ENCODE assay signal across 20 cellular contexts in genomic region chr17:58369214-58370031, GRCh38. TPM values are rescaled to one million over a fixed set of nuclear protein-coding genes. Genes with fewer than 3 reads are reported as not detected.
DNase-seq lines count a peak whose midpoint lies in the region; ATAC-seq and TF ChIP-seq lines count a peak whose summit lies in the region.
"Had no signal": no experiment of that assay in that cellular context is flagged by ENCODE, and none has a peak within 500 bp of the region (broad histone marks: within the 10 kb centered on the region; RNA-seq: fewer than 3 reads in every experiment).

No MANE protein-coding gene starts in this region.

- H3K27me3 Mint-ChIP-seq in activated naive CD4-positive, alpha-beta T cell treated with anti-CD3 and anti-CD28 coated beads, Interleukin-2, amount 50 U/mL, for 24 hours: no peaks in the 10 kb centered on the region
- H3K27me3 Mint-ChIP-seq in activated naive CD4-positive, alpha-beta T cell treated with anti-CD3 and anti-CD28 coated beads, Interleukin-2, amount 10 ng/mL, durations not matched to agents 7 days and 5 days: no peaks in the 10 kb centered on the region
- H3K27me3 Mint-ChIP-seq in central memory CD8-positive, alpha-beta T cell: no peaks in the 10 kb centered on the region
- H3K27me3 Mint-ChIP-seq in memory B cell: no peaks in the 10 kb centered on the region
- no peaks in the 10 kb centered on the region for H3K27me3 Mint-ChIP-seq in activated CD8-positive, alpha-beta memory T cell treated with anti-CD3 and anti-CD28 coated beads, Interleukin-2, amount 10 ng/mL, durations not matched to agents 7 days and 5 days

- 67% methylated on average over 5 of the region's 5 CpGs for WGBS in suprapubic skin

- no peaks in the 10 kb centered on the region for H3K9me3 ChIP-seq in suprapubic skin
- H3K9me3 ChIP-seq: BLaER1 treated with 17β-estradiol and CSF1 and Interleukin-3, amounts not matched to agents 10 nM and 100 nM; gastroesophageal sphincter had no signal

- no peak overlapping the region for H3K4me3 Mint-ChIP-seq in activated naive CD4-positive, alpha-beta T cell treated with anti-CD3 and anti-CD28 coated beads, Interleukin-2, amount 50 U/mL, for 24 hours
- no peak overlapping the region for H3K4me3 Mint-ChIP-seq in activated naive CD4-positive, alpha-beta T cell treated with anti-CD3 and anti-CD28 coated beads, Interleukin-2, amount 10 ng/mL, durations not matched to agents 7 days and 5 days
- H3K4me3 Mint-ChIP-seq in central memory CD8-positive, alpha-beta T cell: peak overlapping the region; percentile 71
- no peak overlapping the region for H3K4me3 Mint-ChIP-seq in memory B cell
- no peak overlapping the region for H3K4me3 Mint-ChIP-seq in activated CD8-positive, alpha-beta memory T cell treated with anti-CD3 and anti-CD28 coated beads, Interleukin-2, amount 10 ng/mL, durations not matched to agents 7 days and 5 days
- H3K4me3 Mint-ChIP-seq: nephron had no signal

- H3K9me3 Mint-ChIP-seq in activated naive CD4-positive, alpha-beta T cell treated with anti-CD3 and anti-CD28 coated beads, Interleukin-2, amount 50 U/mL, for 24 hours: no peaks in the 10 kb centered on the region
- no peaks in the 10 kb centered on the region for H3K9me3 Mint-ChIP-seq in activated naive CD4-positive, alpha-beta T cell treated with anti-CD3 and anti-CD28 coated beads, Interleukin-2, amount 10 ng/mL, durations not matched to agents 7 days and 5 days
- no peaks in the 10 kb centered on the region for H3K9me3 Mint-ChIP-seq in central memory CD8-positive, alpha-beta T cell
- H3K9me3 Mint-ChIP-seq in memory B cell: no peaks in the 10 kb centered on the region
- no peaks in the 10 kb centered on the region for H3K9me3 Mint-ChIP-seq in activated CD8-positive, alpha-beta memory T cell treated with anti-CD3 and anti-CD28 coated beads, Interleukin-2, amount 10 ng/mL, durations not matched to agents 7 days and 5 days (ENCODE audit: low read depth)
- H3K9me3 Mint-ChIP-seq: activated T-helper 2 cell treated with anti-CD3 and anti-CD28 coated beads, Interferon-gamma antibody, Interleukin-2, Interleukin-4, amounts not matched to agents 10 μg/mL and 5 μg/mL and 100 μg/mL, durations not matched to agents 14 hours and 24 hours and 36 hours; nephron had no signal

- CTCF ChIA-PET in activated naive CD4-positive, alpha-beta T cell treated with anti-CD3 and anti-CD28 coated beads, Interleukin-2, amount 10 ng/mL, durations not matched to agents 7 days and 5 days (lab: Charles Lee): interaction anchor here (0.8 to 2.4 kb wide), 3 partner anchors 22 to 52 kb away, joined by 3 to 5 read pairs (median 5); partner anchors contain the start of gene RNF43
- CTCF ChIA-PET in activated CD8-positive, alpha-beta memory T cell treated with anti-CD3 and anti-CD28 coated beads, Interleukin-2, amount 10 ng/mL, durations not matched to agents 7 days and 5 days (lab: Charles Lee): interaction anchor here (0.7 to 2.1 kb wide), 5 partner anchors 9 to 119 kb away, joined by 3 to 6 read pairs (median 3); no protein-coding TSS in a partner anchor

- no peak for DNase-seq in activated naive CD4-positive, alpha-beta T cell treated with anti-CD3 and anti-CD28 coated beads, Interleukin-2, amount 10 ng/mL, durations not matched to agents 7 days and 5 days
- DNase-seq in central memory CD8-positive, alpha-beta T cell (ENCODE audit: low spot score in 2 of 2): no peak
- DNase-seq in memory B cell (ENCODE audit: low spot score in 2 of 2): no peak
- no peak for DNase-seq in suprapubic skin (ENCODE audit: low spot score in 2 of 2)
- no peak for DNase-seq in activated CD8-positive, alpha-beta memory T cell treated with anti-CD3 and anti-CD28 coated beads, Interleukin-2, amount 10 ng/mL, durations not matched to agents 7 days and 5 days
- no peak for DNase-seq in putamen (ENCODE audit: low spot score)
- DNase-seq in dedifferentiated amniotic fluid mesenchymal stem cell (ENCODE audit: extremely low spot score): no peak
- DNase-seq: activated CD8-positive, alpha-beta memory T cell treated with anti-CD3 and anti-CD28 coated beads for 24 hours; amygdala; DMS79; left ventricle myocardium superior; NCI-H187 treated with DMSO at 0.1 percent for 48 hours; NK-92 treated with Interleukin-12 subunit alpha and Interleukin-12 subunit beta, amount 100 ng/mL, for 24 hours; stimulated activated naive CD4-positive, alpha-beta T cell treated with Interleukin-2 at 50 U/mL for 16 hours had no signal

- peak overlapping the region; percentile 6 for H3K27ac ChIP-seq in suprapubic skin
- H3K27ac ChIP-seq: BLaER1 treated with 17β-estradiol and CSF1 and Interleukin-3, amounts not matched to agents 10 nM and 100 nM; gastroesophageal sphincter had no signal

- peak overlapping the region; percentile 6 for H3K27ac Mint-ChIP-seq in activated naive CD4-positive, alpha-beta T cell treated with anti-CD3 and anti-CD28 coated beads, Interleukin-2, amount 50 U/mL, for 24 hours
- no peak overlapping the region for H3K27ac Mint-ChIP-seq in activated naive CD4-positive, alpha-beta T cell treated with anti-CD3 and anti-CD28 coated beads, Interleukin-2, amount 10 ng/mL, durations not matched to agents 7 days and 5 days
- H3K27ac Mint-ChIP-seq in central memory CD8-positive, alpha-beta T cell (ENCODE audit: low read depth): peak overlapping the region; percentile 80
- H3K27ac Mint-ChIP-seq in memory B cell: peak overlapping the region; percentile 51
- no peak overlapping the region for H3K27ac Mint-ChIP-seq in activated CD8-positive, alpha-beta memory T cell treated with anti-CD3 and anti-CD28 coated beads, Interleukin-2, amount 10 ng/mL, durations not matched to agents 7 days and 5 days
- H3K27ac Mint-ChIP-seq: activated T-helper 2 cell treated with anti-CD3 and anti-CD28 coated beads, Interferon-gamma antibody, Interleukin-2, Interleukin-4, amounts not matched to agents 10 μg/mL and 5 μg/mL and 100 μg/mL, durations not matched to agents 14 hours and 24 hours and 36 hours had no signal

- peaks cover 3% of the 10 kb centered on the region for H3K36me3 Mint-ChIP-seq in activated naive CD4-positive, alpha-beta T cell treated with anti-CD3 and anti-CD28 coated beads, Interleukin-2, amount 50 U/mL, for 24 hours
- H3K36me3 Mint-ChIP-seq in activated naive CD4-positive, alpha-beta T cell treated with anti-CD3 and anti-CD28 coated beads, Interleukin-2, amount 10 ng/mL, durations not matched to agents 7 days and 5 days: no peaks in the 10 kb centered on the region
- H3K36me3 Mint-ChIP-seq in central memory CD8-positive, alpha-beta T cell (ENCODE audit: insufficient read depth): peaks cover 10% of the 10 kb centered on the region
- H3K36me3 Mint-ChIP-seq in memory B cell: no peaks in the 10 kb centered on the region
- H3K36me3 Mint-ChIP-seq in activated CD8-positive, alpha-beta memory T cell treated with anti-CD3 and anti-CD28 coated beads, Interleukin-2, amount 10 ng/mL, durations not matched to agents 7 days and 5 days: no peaks in the 10 kb centered on the region

- H3K36me3 ChIP-seq in suprapubic skin: no peaks in the 10 kb centered on the region
- H3K36me3 ChIP-seq: BLaER1 treated with 17β-estradiol and CSF1 and Interleukin-3, amounts not matched to agents 10 nM and 100 nM; gastroesophageal sphincter had no signal

- peaks cover 19% of the 10 kb centered on the region for H3K4me1 Mint-ChIP-seq in activated naive CD4-positive, alpha-beta T cell treated with anti-CD3 and anti-CD28 coated beads, Interleukin-2, amount 50 U/mL, for 24 hours
- peaks cover 16% of the 10 kb centered on the region for H3K4me1 Mint-ChIP-seq in activated naive CD4-positive, alpha-beta T cell treated with anti-CD3 and anti-CD28 coated beads, Interleukin-2, amount 10 ng/mL, durations not matched to agents 7 days and 5 days
- peaks cover 41% of the 10 kb centered on the region for H3K4me1 Mint-ChIP-seq in central memory CD8-positive, alpha-beta T cell
- peaks cover 12% of the 10 kb centered on the region for H3K4me1 Mint-ChIP-seq in memory B cell
- H3K4me1 Mint-ChIP-seq in activated CD8-positive, alpha-beta memory T cell treated with anti-CD3 and anti-CD28 coated beads, Interleukin-2, amount 10 ng/mL, durations not matched to agents 7 days and 5 days: peaks cover 9% of the 10 kb centered on the region
- H3K4me1 Mint-ChIP-seq: nephron had no signal

- TF ChIP-seq POLR2A in suprapubic skin (IDR thresholded peaks at IDR 0.05): no peak

- H3K4me1 ChIP-seq in suprapubic skin: peaks cover 30% of the 10 kb centered on the region
- H3K4me1 ChIP-seq: gastroesophageal sphincter had no signal

- TF ChIP-seq EP300 in suprapubic skin (IDR thresholded peaks at IDR 0.05): no peak

- no peaks in the 10 kb centered on the region for H3K27me3 ChIP-seq in suprapubic skin
- H3K27me3 ChIP-seq: BLaER1 treated with 17β-estradiol and CSF1 and Interleukin-3, amounts not matched to agents 10 nM and 100 nM; gastroesophageal sphincter had no signal

- no peak for ATAC-seq in central memory CD8-positive, alpha-beta T cell (replicated peaks; ENCODE audit: extremely low read depth, poor library complexity, severe bottlenecking)
- peak; percentile 37 for ATAC-seq in memory B cell (ENCODE audit: low read depth)
- ATAC-seq in activated CD8-positive, alpha-beta memory T cell treated with anti-CD3 and anti-CD28 coated beads, Interleukin-2, amount 10 ng/mL, durations not matched to agents 7 days and 5 days: no peak
- ATAC-seq: gastroesophageal sphincter, left ventricle myocardium superior, Right ventricle myocardium inferior had no signal

- no peak for TF ChIP-seq CTCF in suprapubic skin (IDR thresholded peaks at IDR 0.05)

- no peak overlapping the region for H3K4me3 ChIP-seq in suprapubic skin
- H3K4me3 ChIP-seq: BLaER1 treated with 17β-estradiol and CSF1 and Interleukin-3, amounts not matched to agents 10 nM and 100 nM; gastroesophageal sphincter had no signal

RNA-seq across cellular contexts. Expression of gene SUPT4H1, which starts 17.4 kb away (rescaled TPM):
- total RNA-seq in suprapubic skin: 10 to 100 TPM; 33.8 to 48.3 (median 40.3) TPM
- total RNA-seq in activated CD8-positive, alpha-beta memory T cell treated with anti-CD3 and anti-CD28 coated beads, Interleukin-2, amount 10 ng/mL, durations not matched to agents 7 days and 5 days: 100 to 1,000 TPM in 1 of 2 experiments, 10 to 100 TPM in 1; 63.3 to 127 TPM

RNA-seq across cellular contexts. Expression of gene TSPOAP1, which starts 40.8 kb away (rescaled TPM):
- total RNA-seq in suprapubic skin: 10 to 100 TPM in 2 of 4 donors, 1 to 10 TPM in 2; 6.8 to 26.9 (median 12.4) TPM
- total RNA-seq in activated CD8-positive, alpha-beta memory T cell treated with anti-CD3 and anti-CD28 coated beads, Interleukin-2, amount 10 ng/mL, durations not matched to agents 7 days and 5 days: 10 to 100 TPM; 25.6 to 66.3 TPM

RNA-seq across cellular contexts. Expression of gene RNF43, which starts 47.9 kb away (rescaled TPM):
- total RNA-seq in suprapubic skin: 10 to 100 TPM; 16.0 to 58.3 (median 21.5) TPM
- total RNA-seq in activated CD8-positive, alpha-beta memory T cell treated with anti-CD3 and anti-CD28 coated beads, Interleukin-2, amount 10 ng/mL, durations not matched to agents 7 days and 5 days: under 1 TPM; 0.23 to 0.52 TPM

Comparison
In these comparisons a context has a peak if more than half of its experiments do, and no peak if none do; other contexts are left out.
1. H3K27ac Mint-ChIP-seq: peak in activated naive CD4-positive, alpha-beta T cell treated with anti-CD3 and anti-CD28 coated beads, Interleukin-2, amount 50 U/mL, for 24 hours (single experiment), central memory CD8-positive, alpha-beta T cell (single experiment) and memory B cell (single experiment); none in activated naive CD4-positive, alpha-beta T cell treated with anti-CD3 and anti-CD28 coated beads, Interleukin-2, amount 10 ng/mL, durations not matched to agents 7 days and 5 days (single experiment) and activated CD8-positive, alpha-beta memory T cell treated with anti-CD3 and anti-CD28 coated beads, Interleukin-2, amount 10 ng/mL, durations not matched to agents 7 days and 5 days (single experiment).
2. RNA of gene RNF43, which starts 47.9 kb away (total RNA-seq): 16.0 to 58.3 TPM in suprapubic skin; 0.23 to 0.52 TPM in activated CD8-positive, alpha-beta memory T cell treated with anti-CD3 and anti-CD28 coated beads, Interleukin-2, amount 10 ng/mL, durations not matched to agents 7 days and 5 days; every median in the first group is over 10 times any median in the second.